ENCODE assay signal across 8 cellular contexts in the genomic region with DNA sequence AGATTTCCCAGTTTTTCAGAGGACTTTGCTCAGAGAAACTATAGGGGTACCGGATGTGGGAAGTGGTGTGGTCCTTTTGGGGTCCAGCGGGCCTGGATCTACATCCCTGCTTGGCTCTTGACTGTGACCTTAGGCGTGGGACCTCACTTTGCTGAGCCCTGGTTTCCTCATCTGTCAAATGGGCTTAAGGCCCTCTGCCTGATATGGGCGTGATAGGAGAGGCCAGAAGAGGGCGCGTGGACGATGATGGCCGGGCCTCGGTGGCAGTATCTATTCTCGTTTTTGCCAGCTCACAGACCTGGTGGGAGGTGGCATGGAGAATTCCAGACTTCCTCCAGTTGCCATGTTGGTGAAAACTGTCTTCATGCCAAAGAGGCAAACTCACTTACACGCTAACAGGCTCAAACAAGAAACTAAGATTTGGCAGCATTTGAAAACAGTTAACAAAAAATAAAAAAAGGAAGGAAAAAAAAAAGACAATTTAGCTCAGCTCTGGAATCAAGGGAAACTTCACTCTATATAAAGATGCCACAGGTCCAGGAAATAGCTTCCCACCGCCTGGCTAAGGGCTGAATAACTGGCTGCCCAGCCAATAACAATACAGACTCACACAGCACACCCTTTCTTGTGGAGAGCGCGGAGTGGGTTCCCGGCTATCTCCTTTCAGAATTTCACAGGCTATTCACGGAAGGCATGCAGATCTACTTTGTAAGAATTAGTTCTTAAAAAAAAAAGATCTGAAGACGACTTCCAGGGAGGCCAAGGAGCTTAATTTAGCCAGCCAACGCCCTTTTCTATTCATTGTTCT. TPM values are rescaled to one million over a fixed set of nuclear protein-coding genes. Genes with fewer than 3 reads are reported as not detected.
DNase-seq lines count a peak whose midpoint lies in the region; ATAC-seq, FAIRE-seq and TF ChIP-seq lines count a peak whose summit lies in the region.

No MANE protein-coding gene starts in this region.

- no peaks in the 10 kb centered on the region for H3K36me3 ChIP-seq in CD8-positive, alpha-beta T cell (ENCODE audit: insufficient read depth, low read length)
- no peaks in the 10 kb centered on the region for H3K36me3 ChIP-seq in PC-9 (ENCODE audit: low read depth)
- peaks cover 0 to 2% of the 10 kb centered on the region in 2 experiments for H3K36me3 ChIP-seq in endothelial cell of umbilical vein (ENCODE audit: control insufficient read depth in 2 of 2, extremely low read depth in 1 of 2, insufficient read depth in 2 of 2, low read length in 2 of 2)
- H3K36me3 ChIP-seq in mucosa of descending colon (ENCODE audit: low read depth) = no peaks in the 10 kb centered on the region

- no peaks in the 10 kb centered on the region for H3K79me2 ChIP-seq in PC-9 (ENCODE audit: low read depth)
- H3K79me2 ChIP-seq in endothelial cell of umbilical vein (ENCODE audit: control insufficient read depth, insufficient read depth, low read length) = peaks cover 56% of the 10 kb centered on the region

- TF ChIP-seq CTCF in CD8-positive, alpha-beta T cell (IDR thresholded peaks at IDR 0.05) = no peak
- no peak for TF ChIP-seq CTCF in PC-9 (conservative IDR thresholded peaks at IDR 0.05)
- no peak for TF ChIP-seq CTCF in endothelial cell of umbilical vein (IDR thresholded peaks at IDR 0.05; ENCODE audit: extremely low read depth in 1 of 2, insufficient read depth in 1 of 2, low read depth in 1 of 2, low read length in 2 of 2)
- no peak for TF ChIP-seq CTCF in mucosa of descending colon (IDR thresholded peaks at IDR 0.05)

- intact Hi-C loops in CD8-positive, alpha-beta T cell (cut with DNase I, micrococcal nuclease) = loop anchor here in 1 of 2 experiments (10.0 kb wide), 2 partner anchors 168 to 502 kb away; a partner anchor contains a TSS
- intact Hi-C loops in PC-9 (cut with micrococcal nuclease; ENCODE audit: unreplicated experiment) (loop anchor here (1.0 to 5.0 kb wide), 7 partner anchors 40 to 540 kb away; a partner anchor contains a TSS), endothelial cell of umbilical vein (cut with micrococcal nuclease) (loop anchor here (1.0 to 5.0 kb wide), 7 partner anchors 9 to 604 kb away; a partner anchor contains a TSS), mucosa of descending colon (cut with DNase I, micrococcal nuclease) (no loop called here)

- FAIRE-seq in endothelial cell of umbilical vein (lab: Jason Lieb, UNC) = peak; percentile 93

- H3K9me3 ChIP-seq in CD8-positive, alpha-beta T cell (ENCODE audit: low read length) = no peaks in the 10 kb centered on the region
- no peaks in the 10 kb centered on the region for H3K9me3 ChIP-seq in PC-9 (ENCODE audit: insufficient read depth, low read depth)
- no peaks in the 10 kb centered on the region for H3K9me3 ChIP-seq in endothelial cell of umbilical vein (replicated peaks; ENCODE audit: control insufficient read depth, insufficient read depth, low read length)
- H3K9me3 ChIP-seq in mucosa of descending colon = no peaks in the 10 kb centered on the region

- H3K9ac ChIP-seq in endothelial cell of umbilical vein (replicated peaks; ENCODE audit: extremely low read depth, insufficient read depth, low read length) = peak overlapping the region; percentile 83

- no peaks in the 10 kb centered on the region for H3K9me3 Mint-ChIP-seq in CD8-positive, alpha-beta T cell

- H3K27me3 Mint-ChIP-seq in CD8-positive, alpha-beta T cell (ENCODE audit: low read depth) = peaks cover 32% of the 10 kb centered on the region

- no peaks in the 10 kb centered on the region for H3K36me3 Mint-ChIP-seq in CD8-positive, alpha-beta T cell

- peak; percentile 74 for TF ChIP-seq POLR2A in endothelial cell of umbilical vein (IDR thresholded peaks at IDR 0.05; ENCODE audit: low read depth, low read length)
- no peak for TF ChIP-seq POLR2A in erythroblast (IDR thresholded peaks at IDR 0.05; ENCODE audit: low read length)

- H3K4me2 ChIP-seq in PC-9 (peak overlapping the region; percentile 97; the same call in 1 of the 2 replicates), endothelial cell of umbilical vein (ENCODE audit: insufficient read depth, low read length) (peak overlapping the region; percentile 98)

- no peaks in the 10 kb centered on the region for H3K27me3 ChIP-seq in CD8-positive, alpha-beta T cell (ENCODE audit: insufficient read depth, low read length)
- H3K27me3 ChIP-seq in PC-9 (ENCODE audit: insufficient read depth, low read depth) = no peaks in the 10 kb centered on the region
- no peaks in the 10 kb centered on the region for H3K27me3 ChIP-seq in endothelial cell of umbilical vein (ENCODE audit: control insufficient read depth in 2 of 2, insufficient read depth in 2 of 2, low read length in 2 of 2)

- no peak overlapping the region for H3K27ac ChIP-seq in CD8-positive, alpha-beta T cell (ENCODE audit: low read depth, low read length)
- H3K27ac ChIP-seq in PC-9 (no peak overlapping the region), endothelial cell of umbilical vein (ENCODE audit: insufficient read depth, low read depth, low read length) (peak overlapping the region; percentile 63)

- H3K9me1 ChIP-seq in endothelial cell of umbilical vein (replicated peaks; ENCODE audit: control insufficient read depth, extremely low read depth, insufficient read depth, low read length) = no peaks in the 10 kb centered on the region

- peak overlapping the region; percentile 65 for H3K4me3 Mint-ChIP-seq in CD8-positive, alpha-beta T cell

- no peak overlapping the region for H3K4me3 ChIP-seq in CD8-positive, alpha-beta T cell (ENCODE audit: low read depth, low read length)
- H3K4me3 ChIP-seq in PC-9 (no peak overlapping the region), endothelial cell of umbilical vein (replicated peaks in 1 of 3; ENCODE audit: insufficient read depth in 1 of 3, low read depth in 1 of 3, low read length in 3 of 3) (peak overlapping the region; percentile 92 to 98 (median 95)), mucosa of descending colon (no peak overlapping the region)

- H3F3A ChIP-seq in PC-9 (ENCODE audit: insufficient read depth, low read depth) = peaks cover 9% of the 10 kb centered on the region; the same call in 1 of the 2 replicates

- POLR2A ChIA-PET in CD8-positive, alpha-beta T cell (lab: Charles Lee) = no interaction called here
- POLR2A ChIA-PET in PC-9 (lab: Charles Lee; ENCODE audit: unreplicated experiment) = interaction anchor here (0.5 to 0.9 kb wide), 6 partner anchors 40 to 1697 kb away, joined by 3 to 5 read pairs (median 4); no protein-coding TSS in a partner anchor
- POLR2A ChIA-PET in endothelial cell of umbilical vein (lab: Charles Lee) = interaction anchor here (1.4 kb wide), 1 partner anchor 98 kb away, joined by 3 read pairs; no protein-coding TSS in a partner anchor

- DNase-seq in CD8-positive, alpha-beta T cell = no peak
- peak in 1 of 2 experiments; percentile 43 for DNase-seq in PC-9
- DNase-seq in endothelial cell of umbilical vein (ENCODE audit: low read depth, low spot score) = peak; percentile 90
- peak in 1 of 3 donors; percentile 51 for DNase-seq in mucosa of descending colon
- DNase-seq in erythroblast (lab: John Stamatoyannopoulos, UW) = no peak
- DNase-seq in stimulated activated CD4-positive, alpha-beta T cell treated with anti-CD3 and anti-CD28 coated beads, Interleukin-4, amount 100 ng/mL, for 4 hours = no peak
- DNase-seq in LoVo (ENCODE audit: low spot score) = no peak

- H3K9me2 ChIP-seq in PC-9 (ENCODE audit: insufficient read depth) = no peaks in the 10 kb centered on the region

- no peak for ATAC-seq in CD8-positive, alpha-beta T cell
- ATAC-seq in mucosa of descending colon (peak; percentile 61), GM19023 (IDR thresholded peaks at IDR 0.05; ENCODE audit: unreplicated experiment) (no peak)

- H2AFZ ChIP-seq in PC-9 (no peak overlapping the region), endothelial cell of umbilical vein (ENCODE audit: low read depth, low read length) (peak overlapping the region; percentile 18)

- H3K27ac Mint-ChIP-seq in CD8-positive, alpha-beta T cell = no peak overlapping the region

- peaks cover 12% of the 10 kb centered on the region for H3K4me1 Mint-ChIP-seq in CD8-positive, alpha-beta T cell (ENCODE audit: low read depth)

- CTCF ChIA-PET in CD8-positive, alpha-beta T cell (lab: Charles Lee) = interaction anchor here (1.5 to 5.0 kb wide), 4 partner anchors 9 to 30 kb away, joined by 3 to 32 read pairs (median 8); no protein-coding TSS in a partner anchor
- CTCF ChIA-PET in PC-9 (lab: Charles Lee) (interaction anchor here (0.7 to 1.2 kb wide), 3 partner anchors 9 to 56 kb away, joined by 3 to 4 read pairs (median 3); no protein-coding TSS in a partner anchor), endothelial cell of umbilical vein (lab: Charles Lee) (interaction anchor here (0.8 to 3.7 kb wide), 17 partner anchors 9 to 248 kb away, joined by 3 to 31 read pairs (median 6); a partner anchor contains a TSS)

- H4K20me1 ChIP-seq in PC-9 (ENCODE audit: insufficient read depth) (0 out of 2 replicates have a peak, but pooled peaks cover 4% of the 10 kb centered on the region), endothelial cell of umbilical vein (replicated peaks; ENCODE audit: control insufficient read depth, extremely low read depth, insufficient read depth, low read length) (peaks cover 3% of the 10 kb centered on the region)

- BruUV-seq in PC-9 (replicated peaks; lab: Mats Ljungman, UMichigan) = no TSS peak
- TSS peak; percentile 37 for BruUV-seq in endothelial cell of umbilical vein (replicated peaks; lab: Mats Ljungman, UMichigan)

- dilution Hi-C loops in endothelial cell of umbilical vein (cut with MboI; ENCODE audit: extremely low pct_ligation_motif_present, low sequenced_read_pairs) = no loop called here

- H3K4me1 ChIP-seq in CD8-positive, alpha-beta T cell (ENCODE audit: insufficient read depth, low read length) = peaks cover 4% of the 10 kb centered on the region
- H3K4me1 ChIP-seq in PC-9 (replicated peaks; ENCODE audit: insufficient read depth) (peaks cover 18% of the 10 kb centered on the region), endothelial cell of umbilical vein (ENCODE audit: control insufficient read depth, extremely low read depth, insufficient read depth, low read length) (peaks cover 40% of the 10 kb centered on the region), mucosa of descending colon (ENCODE audit: low read depth) (peaks cover 7% of the 10 kb centered on the region)

TF ChIP-seq in endothelial cell of umbilical vein, 7 proteins besides CTCF, POLR2A, EP300 and RAD21 (continues in another document):
- TF ChIP-seq GATA2 (IDR thresholded peaks at IDR 0.05; ENCODE audit: insufficient read depth, insufficient read length, low read depth, low read length) = no peak

RNA-seq across cellular contexts. Expression of a gene that starts 1.7 kb away (rescaled TPM):
- under 1 TPM; 0.03 to 0.08 TPM for total RNA-seq in CD8-positive, alpha-beta T cell
- total RNA-seq in PC-9 (2021) = 26.1 and 29.3 TPM in 2 replicates
- total RNA-seq in endothelial cell of umbilical vein = 66.3 and 71.8 TPM in 2 replicates
- polyA plus RNA-seq in endothelial cell of umbilical vein = 23.5 and 24.7 TPM in 2 replicates
- polyA plus RNA-seq in endothelial cell of umbilical vein (2011; cell fraction: cytosol; rRNA removed) = 24.4 and 25.9 TPM in 2 replicates
- polyA plus RNA-seq in endothelial cell of umbilical vein (2011; cell fraction: nucleus; rRNA removed) = 33.5 and 36.3 TPM in 2 replicates
- 39.6 and 47.8 TPM in 2 replicates for polyA plus RNA-seq in endothelial cell of umbilical vein (2012)
- 49.9 and 53.1 TPM in 2 replicates for polyA minus RNA-seq in endothelial cell of umbilical vein
- polyA minus RNA-seq in endothelial cell of umbilical vein (2011; cell fraction: cytosol; rRNA and poly(A)+ RNA removed) = 4.3 TPM
- polyA minus RNA-seq in endothelial cell of umbilical vein (2011; cell fraction: nucleus; rRNA and poly(A)+ RNA removed) = 22.0 and 24.7 TPM in 2 replicates
- 10 to 100 TPM in 2 of 3 donors, 1 to 10 TPM in 1; 5.4 to 28.7 (median 19.9) TPM for total RNA-seq in mucosa of descending colon

Comparison
In these comparisons a context has a peak if more than half of its experiments do, and no peak if none do; other contexts are left out.
1. H3K4me3 ChIP-seq: peak in endothelial cell of umbilical vein (3 of 3); none in CD8-positive, alpha-beta T cell (single experiment), PC-9 (single experiment) and mucosa of descending colon (single experiment).
2. RNA of a gene that starts 1.7 kb away (total RNA-seq): 66.3 to 71.8 TPM in endothelial cell of umbilical vein, 26.1 to 29.3 TPM in PC-9 and 5.4 to 28.7 TPM in mucosa of descending colon; 0.03 to 0.08 TPM in CD8-positive, alpha-beta T cell; every median in the first group is over 4 times any median in the second.
3. intact Hi-C loops: an anchor here in PC-9 (1.0 to 5.0 kb wide) and endothelial cell of umbilical vein (1.0 to 5.0 kb wide); none called in mucosa of descending colon.